10 cellular contexts compared by ENCODE assay signal in genomic region chr6:1872649-1873131, GRCh38.
A peak's percentile ranks its signal among the peaks of the same experiment; 100 is the strongest.
DNase-seq lines count a peak whose midpoint lies in the region; TF ChIP-seq lines count a peak whose summit lies in the region.
"Had no signal": no experiment of that assay in that cellular context is flagged by ENCODE, and none has a peak within 500 bp of the region (broad histone marks: within the 10 kb centered on the region; RNA-seq: fewer than 3 reads in every experiment).

No MANE protein-coding gene starts in this region.

- DNase-seq in cardiac muscle cell (ENCODE audit: low read depth in 1 of 2, low spot score in 1 of 2) (peak; percentile 83 to 91), right atrium auricular region (ENCODE audit: low spot score) (no peak), SK-N-MC (ENCODE audit: low read depth, low spot score) (peak; percentile 12), hepatic stellate cell (ENCODE audit: low spot score) (peak; percentile 7), activated T-cell treated with anti-CD3 and anti-CD28 coated beads for 4 hours (no peak)
- no peak for DNase-seq in stimulated activated CD4-positive, alpha-beta T cell treated with anti-CD3 and anti-CD28 coated beads, Interleukin-12 subunit alpha, Interleukin-12 subunit beta, amount 100 ng/mL, for 4 hours
- DNase-seq in activated naive CD8-positive, alpha-beta T cell treated with anti-CD3 and anti-CD28 coated beads for 36 hours, result no peak
- no peak for DNase-seq in central memory CD4-positive, alpha-beta T cell
- DNase-seq: MV-4-11 had no signal

- H3K9me3 ChIP-seq in cardiac muscle cell (ENCODE audit: low read depth) (no peaks in the 10 kb centered on the region), right atrium auricular region (no peaks in the 10 kb centered on the region), SK-N-MC (ENCODE audit: low read depth, low read length) (no peaks in the 10 kb centered on the region)

- H3K27ac ChIP-seq in cardiac muscle cell, result no peak overlapping the region
- H3K27ac ChIP-seq in right atrium auricular region, result no peak overlapping the region
- H3K27ac ChIP-seq in SK-N-MC, result no peak overlapping the region

- H3K27me3 Mint-ChIP-seq in activated naive CD8-positive, alpha-beta T cell treated with anti-CD3 and anti-CD28 coated beads for 36 hours, result no peaks in the 10 kb centered on the region
- H3K27me3 Mint-ChIP-seq: B cell had no signal

- H3K4me1 ChIP-seq in cardiac muscle cell (ENCODE audit: low read depth) (peaks cover 48% of the 10 kb centered on the region), right atrium auricular region (peaks cover 0 to 16% of the 10 kb centered on the region in 2 donors)

- H3K36me3 Mint-ChIP-seq in activated naive CD8-positive, alpha-beta T cell treated with anti-CD3 and anti-CD28 coated beads for 36 hours, result no peaks in the 10 kb centered on the region

- TF ChIP-seq CTCF in cardiac muscle cell (IDR thresholded peaks at IDR 0.05; ENCODE audit: low read depth, low read length) (no peak), right atrium auricular region (IDR thresholded peaks at IDR 0.05) (no peak)

- H3K27ac Mint-ChIP-seq in activated naive CD8-positive, alpha-beta T cell treated with anti-CD3 and anti-CD28 coated beads for 36 hours, result no peak overlapping the region
- H3K27ac Mint-ChIP-seq: B cell had no signal

- H3K27me3 ChIP-seq in cardiac muscle cell, result peaks cover 34% of the 10 kb centered on the region
- H3K27me3 ChIP-seq in right atrium auricular region, result no peaks in the 10 kb centered on the region

- H3K36me3 ChIP-seq in cardiac muscle cell (no peaks in the 10 kb centered on the region), right atrium auricular region (no peaks in the 10 kb centered on the region), SK-N-MC (ENCODE audit: insufficient read depth, low read length) (no peaks in the 10 kb centered on the region)

- H3K9ac ChIP-seq in SK-N-MC (ENCODE audit: insufficient read length), result no peak overlapping the region

- H3K4me3 ChIP-seq in cardiac muscle cell, result no peak overlapping the region
- no peak overlapping the region for H3K4me3 ChIP-seq in right atrium auricular region
- peak overlapping the region; percentile 38; the same call in 1 of the 2 replicates for H3K4me3 ChIP-seq in SK-N-MC

- peaks cover 4% of the 10 kb centered on the region for H3K4me1 Mint-ChIP-seq in activated naive CD8-positive, alpha-beta T cell treated with anti-CD3 and anti-CD28 coated beads for 36 hours

- H3K4me3 Mint-ChIP-seq in activated naive CD8-positive, alpha-beta T cell treated with anti-CD3 and anti-CD28 coated beads for 36 hours, result no peak overlapping the region
- H3K4me3 Mint-ChIP-seq: B cell had no signal

- no peaks in the 10 kb centered on the region for H3K9me3 Mint-ChIP-seq in activated naive CD8-positive, alpha-beta T cell treated with anti-CD3 and anti-CD28 coated beads for 36 hours

Comparison
In these comparisons a context has a peak if more than half of its experiments do, and no peak if none do; other contexts are left out.
1. DNase-seq: peak in cardiac muscle cell (2 of 2), SK-N-MC (single experiment) and hepatic stellate cell (single experiment); none in right atrium auricular region (single experiment), stimulated activated CD4-positive, alpha-beta T cell treated with anti-CD3 and anti-CD28 coated beads, Interleukin-12 subunit alpha, Interleukin-12 subunit beta, amount 100 ng/mL, for 4 hours (single experiment), activated T-cell treated with anti-CD3 and anti-CD28 coated beads for 4 hours (single experiment), activated naive CD8-positive, alpha-beta T cell treated with anti-CD3 and anti-CD28 coated beads for 36 hours (single experiment) and central memory CD4-positive, alpha-beta T cell (single experiment).